In genomic region chr4:128703948-128704347, GRCh38 we compare ENCODE assay signal across 39 cellular contexts.
"Had no signal": no experiment of that assay in that cellular context is flagged by ENCODE, and none has a peak within 500 bp of the region (broad histone marks: within the 10 kb centered on the region; RNA-seq: fewer than 3 reads in every experiment).

No MANE protein-coding gene starts in this region.

- H3K27me3 ChIP-seq: adrenal gland, ascending aorta, body of pancreas, brain microvascular endothelial cell, breast epithelium, cardiac muscle cell, colonic mucosa had no signal

- H3K4me3 Mint-ChIP-seq: activated naive CD4-positive, alpha-beta T cell treated with anti-CD3 and anti-CD28 coated beads for 36 hours; activated naive CD4-positive, alpha-beta T cell treated with anti-CD3 and anti-CD28 coated beads, Interleukin-2, amount 10 ng/mL, durations not matched to agents 7 days and 5 days; activated naive CD4-positive, alpha-beta T cell treated with anti-CD3 and anti-CD28 coated beads, Interleukin-2, amount 50 U/mL, for 24 hours; activated naive CD8-positive, alpha-beta T cell; activated naive CD8-positive, alpha-beta T cell treated with anti-CD3 and anti-CD28 coated beads for 36 hours; activated naive CD8-positive, alpha-beta T cell treated with anti-CD3 and anti-CD28 coated beads, Interleukin-2, amount 10 ng/mL, durations not matched to agents 7 days and 5 days; activated naive CD8-positive, alpha-beta T cell treated with anti-CD3 and anti-CD28 coated beads, Interleukin-2, amount 50 U/mL, for 24 hours; activated T-cell treated with anti-CD3 and anti-CD28 coated beads, Interleukin-2, amount 50 U/mL, for 72 hours; activated T-helper 1 cell treated with anti-CD3 and anti-CD28 coated beads, Interleukin-12 subunit alpha, Interleukin-12 subunit beta, Interleukin-2, Interleukin-4 antibody, amounts not matched to agents 30 ng/mL and 10 ng/mL and 1 ng/mL, durations not matched to agents 14 hours and 24 hours and 36 hours; activated T-helper 17 cell treated with anti-CD3 and anti-CD28 coated beads, Interleukin-2, amount 50 U/mL, for 72 hours; brain; central memory CD8-positive, alpha-beta T cell had no signal

- H3K9me3 Mint-ChIP-seq: activated naive CD4-positive, alpha-beta T cell treated with anti-CD3 and anti-CD28 coated beads for 36 hours; activated naive CD4-positive, alpha-beta T cell treated with anti-CD3 and anti-CD28 coated beads, Interleukin-2, amount 10 ng/mL, durations not matched to agents 7 days and 5 days; activated naive CD4-positive, alpha-beta T cell treated with anti-CD3 and anti-CD28 coated beads, Interleukin-2, amount 50 U/mL, for 24 hours; activated naive CD8-positive, alpha-beta T cell treated with anti-CD3 and anti-CD28 coated beads, Interleukin-2, amount 10 ng/mL, durations not matched to agents 7 days and 5 days; activated naive CD8-positive, alpha-beta T cell treated with anti-CD3 and anti-CD28 coated beads, Interleukin-2, amount 50 U/mL, for 24 hours; activated T-cell treated with anti-CD3 and anti-CD28 coated beads, Interleukin-2, amount 50 U/mL, for 72 hours; activated T-helper 1 cell treated with anti-CD3 and anti-CD28 coated beads, Interleukin-12 subunit alpha, Interleukin-12 subunit beta, Interleukin-2, Interleukin-4 antibody, amounts not matched to agents 30 ng/mL and 10 ng/mL and 1 ng/mL, durations not matched to agents 14 hours and 24 hours and 36 hours; activated T-helper 17 cell treated with anti-CD3 and anti-CD28 coated beads, Interleukin-2, amount 50 U/mL, for 72 hours; central memory CD8-positive, alpha-beta T cell had no signal

- H3K4me1 Mint-ChIP-seq: activated naive CD8-positive, alpha-beta T cell treated with anti-CD3 and anti-CD28 coated beads, Interleukin-2, amount 10 ng/mL, durations not matched to agents 7 days and 5 days; activated naive CD8-positive, alpha-beta T cell treated with anti-CD3 and anti-CD28 coated beads, Interleukin-2, amount 50 U/mL, for 24 hours; activated T-helper 17 cell treated with anti-CD3 and anti-CD28 coated beads, Interleukin-2, amount 50 U/mL, for 72 hours had no signal

- H3K27ac Mint-ChIP-seq: activated naive CD4-positive, alpha-beta T cell treated with anti-CD3 and anti-CD28 coated beads for 36 hours; activated naive CD4-positive, alpha-beta T cell treated with anti-CD3 and anti-CD28 coated beads, Interleukin-2, amount 10 ng/mL, durations not matched to agents 7 days and 5 days; activated naive CD4-positive, alpha-beta T cell treated with anti-CD3 and anti-CD28 coated beads, Interleukin-2, amount 50 U/mL, for 24 hours; activated naive CD4-positive, alpha-beta T cell treated with anti-CD3 and anti-CD28 coated beads, Interleukin-2, amount 50 U/mL, for 72 hours; activated naive CD8-positive, alpha-beta T cell; activated naive CD8-positive, alpha-beta T cell treated with anti-CD3 and anti-CD28 coated beads for 36 hours; activated naive CD8-positive, alpha-beta T cell treated with anti-CD3 and anti-CD28 coated beads, Interleukin-2, amount 10 ng/mL, durations not matched to agents 7 days and 5 days; activated naive CD8-positive, alpha-beta T cell treated with anti-CD3 and anti-CD28 coated beads, Interleukin-2, amount 50 U/mL, for 24 hours; activated T-cell treated with anti-CD3 and anti-CD28 coated beads, Interleukin-2, amount 50 U/mL, for 72 hours; activated T-helper 1 cell treated with anti-CD3 and anti-CD28 coated beads, Interleukin-12 subunit alpha, Interleukin-12 subunit beta, Interleukin-2, Interleukin-4 antibody, amounts not matched to agents 30 ng/mL and 10 ng/mL and 1 ng/mL, durations not matched to agents 14 hours and 24 hours and 36 hours; activated T-helper 17 cell treated with anti-CD3 and anti-CD28 coated beads, Interleukin-2, amount 50 U/mL, for 72 hours; activated T-helper 2 cell treated with anti-CD3 and anti-CD28 coated beads, Interferon-gamma antibody, Interleukin-2, Interleukin-4, amounts not matched to agents 10 μg/mL and 5 μg/mL and 100 μg/mL, durations not matched to agents 14 hours and 24 hours and 36 hours; brain had no signal

- H3K4me3 ChIP-seq: adrenal gland, ascending aorta, body of pancreas, breast epithelium, cardiac muscle cell, colonic mucosa had no signal

- H3K9me3 ChIP-seq: adrenal gland, ascending aorta, body of pancreas, breast epithelium, colonic mucosa had no signal

- ATAC-seq: activated naive CD4-positive, alpha-beta T cell treated with anti-CD3 and anti-CD28 coated beads, Interleukin-2, amount 50 U/mL, for 72 hours; activated naive CD8-positive, alpha-beta T cell treated with anti-CD3 and anti-CD28 coated beads, Interleukin-2, amount 50 U/mL, for 24 hours; activated T-cell treated with anti-CD3 and anti-CD28 coated beads, Interleukin-2, amount 50 U/mL, for 72 hours; activated T-helper 17 cell treated with anti-CD3 and anti-CD28 coated beads, Interleukin-2, amount 50 U/mL, for 72 hours; body of pancreas had no signal

- H3K27ac ChIP-seq: adrenal gland, ascending aorta, body of pancreas, brain microvascular endothelial cell, breast epithelium, cardiac muscle cell, colonic mucosa had no signal

- H3K27me3 Mint-ChIP-seq: activated naive CD4-positive, alpha-beta T cell treated with anti-CD3 and anti-CD28 coated beads, Interleukin-2, amount 10 ng/mL, durations not matched to agents 7 days and 5 days; activated naive CD4-positive, alpha-beta T cell treated with anti-CD3 and anti-CD28 coated beads, Interleukin-2, amount 50 U/mL, for 24 hours; activated naive CD8-positive, alpha-beta T cell; activated naive CD8-positive, alpha-beta T cell treated with anti-CD3 and anti-CD28 coated beads for 36 hours; activated naive CD8-positive, alpha-beta T cell treated with anti-CD3 and anti-CD28 coated beads, Interleukin-2, amount 50 U/mL, for 24 hours; activated T-helper 17 cell treated with anti-CD3 and anti-CD28 coated beads, Interleukin-2, amount 50 U/mL, for 72 hours; brain; central memory CD8-positive, alpha-beta T cell had no signal

- H3K36me3 Mint-ChIP-seq: activated naive CD4-positive, alpha-beta T cell treated with anti-CD3 and anti-CD28 coated beads, Interleukin-2, amount 10 ng/mL, durations not matched to agents 7 days and 5 days; activated naive CD4-positive, alpha-beta T cell treated with anti-CD3 and anti-CD28 coated beads, Interleukin-2, amount 50 U/mL, for 24 hours; activated naive CD8-positive, alpha-beta T cell; activated naive CD8-positive, alpha-beta T cell treated with anti-CD3 and anti-CD28 coated beads for 36 hours; brain had no signal

- H3K36me3 ChIP-seq: adrenal gland, ascending aorta, brain microvascular endothelial cell, breast epithelium, cardiac muscle cell, colonic mucosa had no signal

- DNase-seq: activated effector memory CD4-positive, alpha-beta T cell treated with anti-CD3 and anti-CD28 coated beads, Interleukin-2, amount 50 U/mL, for 16 hours; activated effector memory CD4-positive, alpha-beta T cell treated with Interleukin-2 at 50 U/mL for 16 hours; activated gamma-delta T cell; activated gamma-delta T cell treated with Interleukin-2 at 50 U/mL for 16 hours; activated naive CD4-positive, alpha-beta T cell; activated naive CD4-positive, alpha-beta T cell treated with anti-CD3 and anti-CD28 coated beads for 36 hours; activated naive CD4-positive, alpha-beta T cell treated with anti-CD3 and anti-CD28 coated beads, Interleukin-2, amount 10 ng/mL, durations not matched to agents 7 days and 5 days; activated naive CD4-positive, alpha-beta T cell treated with anti-CD3 and anti-CD28 coated beads, Interleukin-2, amount 50 U/mL, for 16 hours; activated naive CD4-positive, alpha-beta T cell treated with Interleukin-2 at 50 U/mL for 16 hours; activated naive CD8-positive, alpha-beta T cell treated with anti-CD3 and anti-CD28 coated beads for 36 hours; activated naive CD8-positive, alpha-beta T cell treated with anti-CD3 and anti-CD28 coated beads, Interleukin-2, amount 10 ng/mL, durations not matched to agents 7 days and 5 days; activated naive CD8-positive, alpha-beta T cell treated with anti-CD3 and anti-CD28 coated beads, Interleukin-2, amount 50 U/mL, for 24 hours; activated T-cell treated with anti-CD3 and anti-CD28 coated beads, Interleukin-2, amount 50 U/mL, for 48 hours; activated T-cell treated with anti-CD3 and anti-CD28 coated beads, Interleukin-2, amount 50 U/mL, for 72 hours; adrenal gland; amniotic stem cell; amygdala; anterior cingulate cortex; aorta; body of pancreas; brain microvascular endothelial cell; caudate nucleus; central memory CD4-positive, alpha-beta T cell; cerebellar nuclear complex; colonic mucosa had no signal

- H3K4me1 ChIP-seq: adrenal gland, ascending aorta, breast epithelium, colonic mucosa had no signal

- FAIRE-seq: astrocyte, bronchial epithelial cell, colon had no signal
